ENCODE assay signal across 21 cellular contexts in genomic region chr5:22887566-22887965, GRCh38.
"Had no signal": no experiment of that assay in that cellular context is flagged by ENCODE, and none has a peak within 500 bp of the region (broad histone marks: within the 10 kb centered on the region; RNA-seq: fewer than 3 reads in every experiment).

No MANE protein-coding gene starts in this region.

- H3K36me3 ChIP-seq: left ventricle myocardium inferior, pancreas, prostate gland, spleen, tibial nerve, uterus had no signal

- ATAC-seq: mucosa of descending colon; naive thymus-derived CD4-positive, alpha-beta T cell; natural killer cell treated with Interleukin-12 subunit alpha and Interleukin-12 subunit beta and Interleukin-15 and Interleukin-18, amount 100 ng/mL, for 72 hours; pancreas; right cardiac atrium; sciatic nerve; stimulated activated effector memory CD8-positive, alpha-beta T cell treated with anti-CD3 and anti-CD28 coated beads, Interleukin-12 subunit alpha, Interleukin-12 subunit beta, amount 100 ng/mL, for 72 hours had no signal

- H3K4me3 ChIP-seq: left ventricle myocardium inferior, lung, mucosa of descending colon, pancreas, prostate gland, skin epidermis, spleen, tibial nerve, uterus had no signal

- H3K27ac ChIP-seq: left ventricle myocardium inferior, pancreas, prostate gland, skin epidermis, spleen, tibial nerve, uterus had no signal

- H3K9me3 ChIP-seq: left ventricle myocardium inferior, mucosa of descending colon, pancreas, prostate gland, spleen, tibial nerve, uterus had no signal

- DNase-seq: hypothalamus; immature natural killer cell; islet precursor cell; left ventricle myocardium inferior; mesendoderm; mucosa of descending colon; naive thymus-derived CD4-positive, alpha-beta T cell; pancreas; retina; right cardiac atrium; spleen; stimulated activated CD4-positive, alpha-beta T cell treated with anti-CD3 and anti-CD28 coated beads, Interleukin-4, amount 100 ng/mL, for 24 hours; stimulated activated naive CD4-positive, alpha-beta T cell; uterus had no signal
